9 cellular contexts compared by ENCODE assay signal in the genomic region with DNA sequence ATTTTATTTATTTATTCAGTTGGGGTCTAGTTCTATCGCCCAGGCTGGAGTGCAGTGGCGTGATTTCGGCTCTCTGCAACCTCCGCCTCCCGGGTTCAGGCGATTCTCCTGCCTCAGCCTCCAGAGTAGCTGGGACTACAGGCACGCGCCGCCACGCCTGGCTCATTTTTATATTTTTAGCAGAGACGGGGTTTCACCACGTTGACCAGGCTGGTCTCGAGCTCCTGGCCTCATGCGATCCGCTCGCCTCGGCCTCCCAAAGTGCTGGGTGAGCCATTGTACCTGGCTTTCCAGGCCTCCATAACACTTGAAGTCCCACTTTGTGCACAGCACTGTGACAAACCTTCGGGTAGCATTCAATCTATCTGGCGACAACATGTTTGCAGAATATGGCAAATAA. TPM values are rescaled to one million over a fixed set of nuclear protein-coding genes. Genes with fewer than 3 reads are reported as not detected.
A peak's percentile ranks its signal among the peaks of the same experiment; 100 is the strongest.
DNase-seq lines count a peak whose midpoint lies in the region; ATAC-seq, FAIRE-seq and TF ChIP-seq lines count a peak whose summit lies in the region.
"Had no signal": no experiment of that assay in that cellular context is flagged by ENCODE, and none has a peak within 500 bp of the region (broad histone marks: within the 10 kb centered on the region; RNA-seq: fewer than 3 reads in every experiment).

No MANE protein-coding gene starts in this region.

- no peaks in the 10 kb centered on the region for H3K9me3 Mint-ChIP-seq in activated naive CD4-positive, alpha-beta T cell treated with anti-CD3 and anti-CD28 coated beads, Interleukin-2, amount 50 U/mL, for 72 hours

- peak overlapping the region in 1 of 2 experiments; percentile 34 for H3K18ac ChIP-seq in mesenchymal stem cell (ENCODE audit: low read depth in 1 of 2, low read length in 2 of 2)

- no peak for FAIRE-seq in A549 (lab: Jason Lieb, UNC)

- no peak for TF ChIP-seq RAD21 in A549 (conservative IDR thresholded peaks at IDR 0.05 in 1 of 2, IDR thresholded peaks at IDR 0.05 in 1 of 2)

- peaks cover 0 to 7% of the 10 kb centered on the region in 2 experiments for H3K36me3 ChIP-seq in mesenchymal stem cell (ENCODE audit: control insufficient read depth in 1 of 2, insufficient read depth in 2 of 2, low read depth in 1 of 2, low read length in 2 of 2)

- in situ Hi-C loops in KBM-7 (cut with MboI; ENCODE audit: low pct_unique_long_range_greater_than_20kb, low sequenced_read_pairs): no loop called here

- H2BK15ac ChIP-seq in mesenchymal stem cell (ENCODE audit: low read depth, poor library complexity, severe bottlenecking): no peak overlapping the region

- TF ChIP-seq EP300 in A549 (IDR thresholded peaks at IDR 0.05): no peak

- no peak overlapping the region for H3K23ac ChIP-seq in mesenchymal stem cell (ENCODE audit: low read length in 2 of 2)

- H3K27ac ChIP-seq in A549 (peak overlapping the region; percentile 84 to 92; a peak in 5 of 6 replicates), mesenchymal stem cell (ENCODE audit: low read length, poor library complexity, severe bottlenecking) (no peak overlapping the region)

- no peaks in the 10 kb centered on the region for H3K27me3 ChIP-seq in mesenchymal stem cell (ENCODE audit: control insufficient read depth in 1 of 2, insufficient read depth in 1 of 2, low read length in 2 of 2)

- H2AK5ac ChIP-seq in mesenchymal stem cell (ENCODE audit: low read length, severe bottlenecking): peak overlapping the region; percentile 31

- no peak overlapping the region for H2BK120ac ChIP-seq in mesenchymal stem cell (ENCODE audit: low read depth, low read length)

- H4K8ac ChIP-seq in mesenchymal stem cell (ENCODE audit: low read length): peak overlapping the region; percentile 27

- no peak for TF ChIP-seq CTCF in A549 (IDR thresholded peaks at IDR 0.05)
- TF ChIP-seq CTCF in HFF-Myc (IDR thresholded peaks at IDR 0.05; ENCODE audit: low read depth, low read length, missing control alignments): no peak

- H2BK12ac ChIP-seq in mesenchymal stem cell (ENCODE audit: low read length in 2 of 2): peak overlapping the region in 1 of 2 experiments; percentile 31

- H3K27ac Mint-ChIP-seq in activated naive CD4-positive, alpha-beta T cell treated with anti-CD3 and anti-CD28 coated beads, Interleukin-2, amount 50 U/mL, for 72 hours: peak overlapping the region; percentile 97 to 98

- peak overlapping the region; percentile 93 for H3K9ac ChIP-seq in mesenchymal stem cell (ENCODE audit: low read length)

- H3K14ac ChIP-seq in mesenchymal stem cell (ENCODE audit: low read length in 2 of 2): no peak overlapping the region

- POLR2A ChIA-PET in A549 (lab: Yijun Ruan, JAX): interaction anchor here (0.8 to 2.4 kb wide), 3 partner anchors 76 to 214 kb away, joined by 3 to 13 read pairs (median 7); partner anchors contain the start of genes CDNF, HSPA14, MSANTD7 and NMT2

- H3K4me3 ChIP-seq in A549: peak overlapping the region; percentile 75; the same call in 2 of the 3 replicates
- H3K4me3 ChIP-seq in HFF-Myc (replicated peaks; ENCODE audit: low read depth, low read length): peak overlapping the region; percentile 71
- peak overlapping the region in 1 of 2 experiments; percentile 84 for H3K4me3 ChIP-seq in mesenchymal stem cell (ENCODE audit: insufficient read depth in 1 of 2, low read depth in 1 of 2, low read length in 2 of 2)

- H3K4me1 ChIP-seq in A549 (peaks cover 16% of the 10 kb centered on the region), mesenchymal stem cell (ENCODE audit: control insufficient read depth, insufficient read depth, low read depth, low read length) (peaks cover 11% of the 10 kb centered on the region)

- no peak for TF ChIP-seq POLR2A in A549 (IDR thresholded peaks at IDR 0.05; ENCODE audit: low read length)

- H2AFZ ChIP-seq in mesenchymal stem cell (ENCODE audit: low read depth, low read length): no peak overlapping the region

- no peaks in the 10 kb centered on the region for H3K9me3 ChIP-seq in A549
- no peaks in the 10 kb centered on the region for H3K9me3 ChIP-seq in mesenchymal stem cell (ENCODE audit: control insufficient read depth, low read length)

- H4K91ac ChIP-seq in mesenchymal stem cell (ENCODE audit: low read length): no peak overlapping the region

- H3K4me2 ChIP-seq in A549: peak overlapping the region; percentile 88
- no peak overlapping the region for H3K4me2 ChIP-seq in mesenchymal stem cell (ENCODE audit: low read length, poor library complexity, severe bottlenecking)

- H3K4ac ChIP-seq in mesenchymal stem cell (ENCODE audit: low read depth in 1 of 2, low read length in 2 of 2): no peak overlapping the region

- no peak overlapping the region for H2BK5ac ChIP-seq in mesenchymal stem cell (ENCODE audit: low read depth, low read length, poor library complexity, severe bottlenecking)

- WGBS in A549 (ENCODE audit: missing lambda C conversion rate): 96% methylated on average over 19 of the region's 19 CpGs
- 97% methylated on average over 19 of the region's 19 CpGs for WGBS in mesenchymal stem cell

- H3K36me3 Mint-ChIP-seq in activated naive CD4-positive, alpha-beta T cell treated with anti-CD3 and anti-CD28 coated beads, Interleukin-2, amount 50 U/mL, for 72 hours: peaks cover 15 to 24% of the 10 kb centered on the region in 2 donors

- CTCF ChIA-PET in A549 (lab: Yijun Ruan, JAX): interaction anchor here (1.2 to 1.9 kb wide), 2 partner anchors 9 to 26 kb away, joined by 3 to 4 read pairs; no protein-coding TSS in a partner anchor

- H3K79me1 ChIP-seq in mesenchymal stem cell (replicated peaks; ENCODE audit: low read length, poor library complexity, severe bottlenecking): peaks cover 12% of the 10 kb centered on the region

- DNase-seq in A549 (ENCODE audit: low read depth in 1 of 2, low spot score in 1 of 2) (no peak), HFF-Myc (ENCODE audit: extremely low read depth, low read depth) (no peak), mesenchymal stem cell (no peak), KBM-7 (no peak), EL (no peak)
- no peak for DNase-seq in activated naive CD4-positive, alpha-beta T cell treated with anti-CD3 and anti-CD28 coated beads, Interleukin-2, amount 50 U/mL, for 72 hours (ENCODE audit: low spot score in 2 of 2)
- DNase-seq in activated CD8-positive, alpha-beta memory T cell treated with anti-CD3 and anti-CD28 coated beads, Interleukin-2, amount 50 U/mL, for 48 hours: no peak
- DNase-seq: NCI-H524 treated with DMSO at 0.1 percent for 48 hours had no signal

- ATAC-seq in A549 (no peak), GM21717 (IDR thresholded peaks at IDR 0.05; ENCODE audit: unreplicated experiment) (no peak)
- no peak for ATAC-seq in activated naive CD4-positive, alpha-beta T cell treated with anti-CD3 and anti-CD28 coated beads, Interleukin-2, amount 50 U/mL, for 72 hours

TF ChIP-seq in A549, 52 proteins besides CTCF, POLR2A, EP300 and RAD21:
- no peak for TF ChIP-seq HEYL (CRISPR knock-in tag; IDR thresholded peaks at IDR 0.05)
- TF ChIP-seq ESRRA (IDR thresholded peaks at IDR 0.05; ENCODE audit: borderline replicate concordance, low read length): no peak
- TF ChIP-seq RARB (CRISPR knock-in tag; IDR thresholded peaks at IDR 0.05): no peak

RNA-seq across cellular contexts. Expression of gene DCLRE1C, which starts 1.0 kb away (rescaled TPM):
- 8.3 and 8.6 TPM in 2 replicates for polyA plus RNA-seq in A549 (2011; rRNA removed)
- polyA plus RNA-seq in A549 (2012; cell fraction: cytosol; rRNA removed): 2.0 and 2.8 TPM in 2 replicates
- polyA plus RNA-seq in A549 (2012; cell fraction: nucleus; rRNA removed): 1.4 and 1.5 TPM in 2 replicates
- 4.6 to 5.9 TPM (median 5.0 TPM) in 3 replicates for polyA plus RNA-seq in A549 (2017; fragmentation: RNase III; extraction: RNeasy Plus Mini Kit Qiagen cat#74134 plus additional on column Dnase treatment)
- 7.1 and 7.9 TPM in 2 replicates for polyA minus RNA-seq in A549 (2011; rRNA and poly(A)+ RNA removed)
- 10 to 100 TPM; 20.8 to 20.9 TPM for total RNA-seq in activated naive CD4-positive, alpha-beta T cell treated with anti-CD3 and anti-CD28 coated beads, Interleukin-2, amount 50 U/mL, for 72 hours
- 6.4 TPM for polyA plus RNA-seq in mesenchymal stem cell (2013, experiment 1 of 2)
- 6.6 TPM for polyA plus RNA-seq in mesenchymal stem cell (2013, experiment 2 of 2)

RNA-seq across cellular contexts. Expression of gene MEIG1, which starts 4.3 kb away (rescaled TPM):
- 0.79 and 1.1 TPM in 2 replicates for polyA plus RNA-seq in A549 (2011; rRNA removed)
- 0.19 TPM in 1 of 2 replicates, not detected in the other for polyA plus RNA-seq in A549 (2012; cell fraction: cytosol; rRNA removed)
- polyA plus RNA-seq in A549 (2012; cell fraction: nucleus; rRNA removed): 0.22 TPM in 1 of 2 replicates, not detected in the other
- polyA plus RNA-seq in A549 (2017; fragmentation: RNase III; extraction: RNeasy Plus Mini Kit Qiagen cat#74134 plus additional on column Dnase treatment): 0.41 to 1.9 TPM (median 0.66 TPM) in 3 replicates
- polyA minus RNA-seq in A549 (2011; rRNA and poly(A)+ RNA removed): not detected in 2 replicates
- under 1 TPM; 0.56 to 0.59 TPM for total RNA-seq in activated naive CD4-positive, alpha-beta T cell treated with anti-CD3 and anti-CD28 coated beads, Interleukin-2, amount 50 U/mL, for 72 hours
- polyA plus RNA-seq in mesenchymal stem cell (2013, experiment 1 of 2): 0.21 TPM
- 0.21 TPM for polyA plus RNA-seq in mesenchymal stem cell (2013, experiment 2 of 2)
